8 cellular contexts compared by ENCODE assay signal in the genomic region with DNA sequence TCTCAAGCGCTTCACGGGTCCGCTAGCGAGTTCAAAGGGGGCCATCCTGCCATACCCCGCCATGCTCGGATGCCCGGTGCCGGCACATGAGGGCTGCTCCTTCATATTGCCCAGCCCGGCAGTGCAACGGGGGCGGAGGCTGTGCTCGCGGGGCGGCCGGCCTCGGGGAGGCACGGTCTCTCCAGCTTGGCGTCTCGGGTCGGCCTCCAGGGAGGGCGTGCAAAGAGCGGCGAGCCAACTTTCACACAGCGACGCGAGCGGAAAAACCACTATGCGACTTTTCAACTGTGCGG.
A peak's percentile ranks its signal among the peaks of the same experiment; 100 is the strongest.
DNase-seq lines count a peak whose midpoint lies in the region; ATAC-seq and TF ChIP-seq lines count a peak whose summit lies in the region.

No MANE protein-coding gene starts in this region.

- H3K9ac ChIP-seq in SK-N-MC (ENCODE audit: insufficient read length) (peak overlapping the region; percentile 65), parathyroid adenoma (peak overlapping the region; percentile 9)

- peaks cover 12% of the 10 kb centered on the region for H3K4me1 ChIP-seq in parathyroid adenoma

- peak overlapping the region; percentile 87 for H3K4me2 ChIP-seq in parathyroid adenoma (ENCODE audit: low read length)

- H3K27me3 ChIP-seq in parathyroid adenoma (ENCODE audit: control insufficient read depth, insufficient read depth, low read length): no peaks in the 10 kb centered on the region

- no peaks in the 10 kb centered on the region for H3K9me3 ChIP-seq in SK-N-MC (ENCODE audit: low read depth, low read length)
- H3K9me3 ChIP-seq in parathyroid adenoma (ENCODE audit: control insufficient read depth, low read length): no peaks in the 10 kb centered on the region

- no peaks in the 10 kb centered on the region for H3K79me2 ChIP-seq in parathyroid adenoma

- peak; percentile 34 for ATAC-seq in GM21447 (IDR thresholded peaks at IDR 0.05; ENCODE audit: unreplicated experiment)

- H3K4me3 ChIP-seq in AG09309 (ENCODE audit: control insufficient read depth, low read depth, low read length): peak overlapping the region; percentile 88
- H3K4me3 ChIP-seq in SK-N-MC: peak overlapping the region; percentile 91
- H3K4me3 ChIP-seq in fibroblast of pulmonary artery (replicated peaks; ENCODE audit: low read depth, low read length): peak overlapping the region; percentile 61
- peak overlapping the region; percentile 61 for H3K4me3 ChIP-seq in parathyroid adenoma (ENCODE audit: low read depth, low read length)

- no peaks in the 10 kb centered on the region for H3K36me3 ChIP-seq in SK-N-MC (ENCODE audit: insufficient read depth, low read length)
- H3K36me3 ChIP-seq in parathyroid adenoma (ENCODE audit: control insufficient read depth, insufficient read depth, low read length): no peaks in the 10 kb centered on the region

- DNase-seq in AG09309 (ENCODE audit: low read depth) (no peak), SK-N-MC (ENCODE audit: low read depth, low spot score) (no peak), fibroblast of pulmonary artery (ENCODE audit: low read depth) (no peak), LoVo (ENCODE audit: low spot score) (no peak), NCI-H82 (lab: John Stamatoyannopoulos, UW) (no peak)
- DNase-seq in effector CD4-positive, alpha-beta T cell: no peak

- peak overlapping the region; percentile 93 for H2AFZ ChIP-seq in parathyroid adenoma

- TF ChIP-seq CTCF in AG09309 (IDR thresholded peaks at IDR 0.05; ENCODE audit: control insufficient read depth, insufficient read depth, low read depth, low read length, missing control alignments): no peak
- TF ChIP-seq CTCF in fibroblast of pulmonary artery (IDR thresholded peaks at IDR 0.05; ENCODE audit: low read length, missing control alignments): no peak
- TF ChIP-seq CTCF in parathyroid adenoma (IDR thresholded peaks at IDR 0.05): no peak

- H3K27ac ChIP-seq in SK-N-MC (peak overlapping the region; percentile 75), parathyroid adenoma (peak overlapping the region; percentile 46)
